Comparison of ENCODE assay signal across 1 cellular context in genomic region chr3:144496116-144496835, GRCh38.
TF ChIP-seq lines count a peak whose summit lies in the region.

No MANE protein-coding gene starts in this region.

TF ChIP-seq in GM23338, 12 proteins besides CTCF, POLR2A, EP300 and RAD21 (continued from another document):
- TF ChIP-seq ZNF462 (CRISPR knock-in tag; IDR thresholded peaks at IDR 0.05) (no peak), ZNF114 (CRISPR knock-in tag; IDR thresholded peaks at IDR 0.05) (no peak), POLR2AphosphoS5 (IDR thresholded peaks at IDR 0.05; ENCODE audit: low read depth) (no peak), REST (IDR thresholded peaks at IDR 0.05; ENCODE audit: unreplicated experiment) (no peak), EZH2phosphoT487 (IDR thresholded peaks at IDR 0.05; ENCODE audit: unreplicated experiment) (no peak)
TF ChIP-seq in GM23338: peak in this region for 0.
